Comparison of ENCODE assay signal across 8 cellular contexts in the genomic region with DNA sequence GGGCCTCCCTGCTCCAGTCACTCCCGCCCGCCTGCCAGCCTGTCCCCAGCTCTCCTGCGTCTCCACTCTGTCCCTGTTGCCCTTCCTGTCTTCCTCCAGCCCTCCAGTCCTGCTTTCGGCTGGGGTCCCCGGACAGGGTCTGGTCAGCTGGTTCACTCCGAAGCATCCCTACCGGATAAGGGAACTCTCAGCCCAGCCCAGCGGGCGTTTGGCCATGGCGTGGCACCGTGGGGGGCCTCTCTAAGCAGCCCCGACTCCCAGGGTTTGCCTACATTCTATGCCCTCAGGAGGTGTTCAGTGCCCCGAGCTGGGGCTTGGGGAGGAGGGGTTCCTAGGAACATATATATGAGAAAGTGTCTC.
DNase-seq lines count a peak whose midpoint lies in the region; ATAC-seq and TF ChIP-seq lines count a peak whose summit lies in the region.

No MANE protein-coding gene starts in this region.

- CTCF ChIA-PET in Panc1 (lab: Charles Lee), result interaction anchor here (0.6 to 1.0 kb wide), 6 partner anchors 9 to 566 kb away, joined by 3 to 7 read pairs (median 4); no protein-coding TSS in a partner anchor
- CTCF ChIA-PET in activated CD4-positive, alpha-beta memory T cell treated with anti-CD3 and anti-CD28 coated beads for 36 hours (lab: Charles Lee), result interaction anchor here (0.7 to 7.0 kb wide), 11 partner anchors 10 to 565 kb away, joined by 3 to 52 read pairs (median 5); no protein-coding TSS in a partner anchor

- H3K27ac ChIP-seq in ACC112 (ENCODE audit: low read depth, low read length) (no peak overlapping the region), Panc1 (ENCODE audit: low read length) (peak overlapping the region; percentile 55; the same call in 1 of the 2 replicates), fibroblast of lung (ENCODE audit: insufficient read depth, low read length) (peak overlapping the region; percentile 75), neutrophil (peak overlapping the region; percentile 79)

- H2AFZ ChIP-seq in ACC112 (ENCODE audit: low read length, unreplicated experiment) (no peak overlapping the region), fibroblast of lung (ENCODE audit: low read length) (peak overlapping the region; percentile 40)

- H3K9me3 Mint-ChIP-seq in activated CD4-positive, alpha-beta memory T cell treated with anti-CD3 and anti-CD28 coated beads for 36 hours, result no peaks in the 10 kb centered on the region

- H3K9me3 ChIP-seq in Panc1 (ENCODE audit: control insufficient read depth, insufficient read depth, low read depth, low read length) (no peaks in the 10 kb centered on the region), fibroblast of lung (ENCODE audit: control insufficient read depth, insufficient read depth, low read depth, low read length) (no peaks in the 10 kb centered on the region), neutrophil (no peaks in the 10 kb centered on the region)

- H3K4me3 Mint-ChIP-seq in activated CD4-positive, alpha-beta memory T cell treated with anti-CD3 and anti-CD28 coated beads for 36 hours, result no peak overlapping the region

- H4K20me1 ChIP-seq in fibroblast of lung (ENCODE audit: control insufficient read depth, extremely low read depth, insufficient read depth, low read length), result no peaks in the 10 kb centered on the region

- DNase-seq in Panc1 (ENCODE audit: low read depth, low spot score) (no peak), fibroblast of lung (ENCODE audit: low read depth in 2 of 2) (peak in 1 of 2 donors; percentile 33), NCI-H1694 (lab: John Stamatoyannopoulos, UW) (no peak), activated gamma-delta T cell (lab: John Stamatoyannopoulos, UW) (no peak)
- DNase-seq in activated CD4-positive, alpha-beta memory T cell treated with anti-CD3 and anti-CD28 coated beads for 36 hours, result no peak

- H3K36me3 Mint-ChIP-seq in activated CD4-positive, alpha-beta memory T cell treated with anti-CD3 and anti-CD28 coated beads for 36 hours, result no peaks in the 10 kb centered on the region

- ATAC-seq in Panc1, result peak; percentile 27; the same call in 1 of the 2 replicates
- ATAC-seq in GM21786 (IDR thresholded peaks at IDR 0.05; ENCODE audit: unreplicated experiment), result no peak

- H3K4me1 ChIP-seq in ACC112 (ENCODE audit: control insufficient read depth, insufficient read depth, low read length, unreplicated experiment) (peaks cover 19% of the 10 kb centered on the region), Panc1 (ENCODE audit: control insufficient read depth, insufficient read depth, low read length) (peaks cover 3% of the 10 kb centered on the region; the same call in 1 of the 2 replicates), fibroblast of lung (ENCODE audit: control insufficient read depth, extremely low read depth, insufficient read depth, low read length) (peaks cover 17% of the 10 kb centered on the region), neutrophil (ENCODE audit: control insufficient read depth in 1 of 2, insufficient read depth in 1 of 2, low read depth in 1 of 2, low read length in 1 of 2) (peaks cover 38 to 43% of the 10 kb centered on the region in 2 experiments)

- H3K27me3 Mint-ChIP-seq in activated CD4-positive, alpha-beta memory T cell treated with anti-CD3 and anti-CD28 coated beads for 36 hours, result no peaks in the 10 kb centered on the region

- in situ Hi-C loops in Panc1 (cut with HindIII; ENCODE audit: low pct_unique_long_range_greater_than_20kb, low sequenced_read_pairs), result no loop called here

- POLR2A ChIA-PET in Panc1 (lab: Charles Lee), result no interaction called here
- POLR2A ChIA-PET in activated CD4-positive, alpha-beta memory T cell treated with anti-CD3 and anti-CD28 coated beads for 36 hours (lab: Charles Lee), result interaction anchor here (0.7 kb wide), 1 partner anchor 248 kb away, joined by 4 read pairs; no protein-coding TSS in a partner anchor

- H3K27ac Mint-ChIP-seq in activated CD4-positive, alpha-beta memory T cell treated with anti-CD3 and anti-CD28 coated beads for 36 hours, result no peak overlapping the region

- intact Hi-C loops in Panc1 (cut with micrococcal nuclease; ENCODE audit: unreplicated experiment), result loop anchor here (5.0 to 10.0 kb wide), 2 partner anchors 159 to 247 kb away; no protein-coding TSS in a partner anchor
- intact Hi-C loops in activated CD4-positive, alpha-beta memory T cell treated with anti-CD3 and anti-CD28 coated beads for 36 hours (cut with micrococcal nuclease), result loop anchor here (1.0 to 5.0 kb wide), 2 partner anchors 254 to 507 kb away; no protein-coding TSS in a partner anchor

- H3K36me3 ChIP-seq in ACC112 (ENCODE audit: insufficient read depth, low read length), result no peaks in the 10 kb centered on the region
- no peaks in the 10 kb centered on the region for H3K36me3 ChIP-seq in Panc1 (ENCODE audit: control insufficient read depth, insufficient read depth, low read length)
- H3K36me3 ChIP-seq in fibroblast of lung (ENCODE audit: control insufficient read depth, insufficient read depth, low read length), result no peaks in the 10 kb centered on the region
- no peaks in the 10 kb centered on the region for H3K36me3 ChIP-seq in neutrophil

- no TSS peak for BruUV-seq in Panc1 (replicated peaks; lab: Mats Ljungman, UMichigan)

- TF ChIP-seq CTCF in Panc1 (IDR thresholded peaks at IDR 0.05), result peak; percentile 31
- no peak for TF ChIP-seq CTCF in fibroblast of lung (conservative IDR thresholded peaks at IDR 0.05 in 1 of 2, IDR thresholded peaks at IDR 0.05 in 1 of 2; ENCODE audit: low read depth in 1 of 2, low read length in 2 of 2)
- no peak for TF ChIP-seq CTCF in neutrophil (IDR thresholded peaks at IDR 0.05)

- H3K27me3 ChIP-seq in ACC112 (ENCODE audit: insufficient read depth, low read length), result no peaks in the 10 kb centered on the region
- H3K27me3 ChIP-seq in Panc1 (ENCODE audit: control insufficient read depth, insufficient read depth, low read length), result no peaks in the 10 kb centered on the region
- no peaks in the 10 kb centered on the region for H3K27me3 ChIP-seq in fibroblast of lung (ENCODE audit: control insufficient read depth, insufficient read depth, low read length)
- no peaks in the 10 kb centered on the region for H3K27me3 ChIP-seq in neutrophil

- peak overlapping the region; percentile 81 for H3K4me2 ChIP-seq in fibroblast of lung (ENCODE audit: extremely low read depth, insufficient read depth, low read length)

- H3K79me2 ChIP-seq in ACC112 (ENCODE audit: control insufficient read depth, insufficient read depth, low read length, unreplicated experiment), result no peaks in the 10 kb centered on the region
- H3K79me2 ChIP-seq in fibroblast of lung (ENCODE audit: control insufficient read depth, insufficient read depth, low read length), result no peaks in the 10 kb centered on the region

- H3K4me3 ChIP-seq in ACC112 (ENCODE audit: low read depth, low read length) (peak overlapping the region; percentile 55), Panc1 (ENCODE audit: low read depth in 2 of 2, low read length in 2 of 2) (peak overlapping the region; percentile 12 to 36), fibroblast of lung (replicated peaks in 1 of 4; ENCODE audit: control extremely low read depth in 1 of 4, insufficient read depth in 1 of 4, low read depth in 3 of 4, low read length in 4 of 4) (peak overlapping the region; percentile 1 to 44 (median 4)), neutrophil (ENCODE audit: low read depth in 1 of 2, low read length in 1 of 2) (peak overlapping the region; percentile 50 to 63)

- peak overlapping the region; percentile 41 for H3K9ac ChIP-seq in fibroblast of lung (ENCODE audit: insufficient read depth, low read length)

- H3K4me1 Mint-ChIP-seq in activated CD4-positive, alpha-beta memory T cell treated with anti-CD3 and anti-CD28 coated beads for 36 hours (ENCODE audit: low read depth), result peaks cover 13% of the 10 kb centered on the region

Comparison
In these comparisons a context has a peak if more than half of its experiments do, and no peak if none do; other contexts are left out.
1. H3K4me3 ChIP-seq: peak in every context shown above with its lines; median percentile 56 in neutrophil; 55 in ACC112; 24 in Panc1; 4 in fibroblast of lung.